8 cellular contexts compared by ENCODE assay signal in the genomic region with DNA sequence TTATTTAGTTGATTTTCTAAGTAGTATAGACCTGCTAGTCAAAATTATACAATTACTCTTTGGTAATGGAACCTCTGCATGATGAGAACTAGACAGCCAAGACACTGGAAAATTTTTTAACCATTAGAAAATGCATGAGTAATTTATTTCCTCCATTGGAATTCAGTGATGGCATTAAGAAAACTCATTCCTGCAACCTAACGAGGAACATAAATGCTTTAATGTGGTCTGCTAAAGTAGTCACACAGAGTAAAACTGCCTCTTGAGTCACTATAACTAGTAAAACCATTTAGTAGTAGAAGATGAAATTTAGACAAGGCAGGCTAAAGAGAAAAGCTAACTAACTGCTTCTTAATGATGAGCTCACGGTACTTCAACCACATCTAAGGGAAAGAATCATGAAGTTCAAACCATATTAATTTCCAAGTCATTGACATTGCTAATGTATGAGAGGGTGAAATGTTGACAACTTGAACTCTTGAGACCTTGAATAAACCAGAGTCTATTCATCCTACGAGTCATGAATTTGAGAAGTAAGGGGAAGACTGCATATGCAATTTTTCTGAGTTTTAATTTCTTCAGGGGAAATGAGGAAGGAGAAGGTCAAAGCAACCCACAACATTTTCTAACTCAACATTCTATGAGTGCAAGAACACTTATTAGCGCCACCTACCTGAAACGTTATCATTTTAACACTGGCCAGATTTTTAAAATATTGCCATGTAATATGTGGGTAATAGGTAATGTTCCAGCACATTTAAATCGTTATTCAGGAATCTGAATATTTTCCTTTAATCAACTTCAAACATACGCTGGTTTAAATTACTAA.
A peak's percentile ranks its signal among the peaks of the same experiment; 100 is the strongest.
DNase-seq lines count a peak whose midpoint lies in the region; FAIRE-seq and TF ChIP-seq lines count a peak whose summit lies in the region.

No MANE protein-coding gene starts in this region.

- TF ChIP-seq EP300 in ovary (IDR thresholded peaks at IDR 0.05), result no peak

- H3K9me3 ChIP-seq in ovary, result no peaks in the 10 kb centered on the region

- H3K36me3 ChIP-seq in ovary, result no peaks in the 10 kb centered on the region

- no peak for TF ChIP-seq POLR2A in ovary (IDR thresholded peaks at IDR 0.05)

- DNase-seq in GM04504 (ENCODE audit: low read depth), result peak; percentile 74
- peak; percentile 99 for DNase-seq in RCC 7860 (ENCODE audit: low spot score)
- DNase-seq in fibroblast of peridontal ligament (ENCODE audit: extremely low read depth), result peak; percentile 69
- DNase-seq in HEK293T (ENCODE audit: extremely low spot score), result no peak
- DNase-seq in foreskin melanocyte, result no peak
- DNase-seq in coronary artery (ENCODE audit: low spot score), result no peak
- DNase-seq in ovary, result no peak

- FAIRE-seq in RCC 7860 (lab: Jason Lieb, UNC), result peak; percentile 99

- H3K27ac ChIP-seq in 22Rv1, result no peak overlapping the region
- no peak overlapping the region for H3K27ac ChIP-seq in coronary artery
- H3K27ac ChIP-seq in ovary, result no peak overlapping the region

- TF ChIP-seq CTCF in 22Rv1 (IDR thresholded peaks at IDR 0.05), result peak; percentile 45
- no peak for TF ChIP-seq CTCF in coronary artery (IDR thresholded peaks at IDR 0.05)
- no peak for TF ChIP-seq CTCF in ovary (IDR thresholded peaks at IDR 0.05)

- H3K4me3 ChIP-seq in coronary artery (no peak overlapping the region), ovary (no peak overlapping the region)

- WGBS in ovary, 3 donors, result 80 to 84% (median 81%) methylated on average over 7 of the region's 7 CpGs

- peaks cover 9% of the 10 kb centered on the region for H3K4me1 ChIP-seq in ovary (ENCODE audit: insufficient read depth)

- intact Hi-C loops in ovary (cut with DNase I), result loop anchor here in 1 of 4 donors (10.0 kb wide), 1 partner anchor 491 kb away; no protein-coding TSS in a partner anchor

- CTCF ChIA-PET in HEK293T (lab: Yijun Ruan, JAX), result no interaction called here

- POLR2A ChIA-PET in HEK293T (lab: Yijun Ruan, JAX), result no interaction called here

- no peaks in the 10 kb centered on the region for H3K27me3 ChIP-seq in ovary

TF ChIP-seq in HEK293T, 16 proteins besides CTCF, POLR2A, EP300 and RAD21:
- no peak for TF ChIP-seq CTBP1 (IDR thresholded peaks at IDR 0.05; ENCODE audit: borderline replicate concordance)
- TF ChIP-seq ELF4 (IDR thresholded peaks at IDR 0.05), result no peak
- no peak for TF ChIP-seq FOXM1 (IDR thresholded peaks at IDR 0.05; ENCODE audit: borderline replicate concordance)
- no peak for TF ChIP-seq ARNT (IDR thresholded peaks at IDR 0.05)
- TF ChIP-seq SUZ12 (IDR thresholded peaks at IDR 0.05), result no peak
- TF ChIP-seq FOXK2 (IDR thresholded peaks at IDR 0.05), result no peak
- TF ChIP-seq TARDBP (IDR thresholded peaks at IDR 0.05), result no peak
- TF ChIP-seq BHLHE40 (IDR thresholded peaks at IDR 0.05; ENCODE audit: borderline replicate concordance), result no peak
- no peak for TF ChIP-seq ZNF384 (IDR thresholded peaks at IDR 0.05)
- no peak for TF ChIP-seq FOXA1 (IDR thresholded peaks at IDR 0.05)
- TF ChIP-seq SP1 (IDR thresholded peaks at IDR 0.05), result no peak
- TF ChIP-seq, protein P1, sequence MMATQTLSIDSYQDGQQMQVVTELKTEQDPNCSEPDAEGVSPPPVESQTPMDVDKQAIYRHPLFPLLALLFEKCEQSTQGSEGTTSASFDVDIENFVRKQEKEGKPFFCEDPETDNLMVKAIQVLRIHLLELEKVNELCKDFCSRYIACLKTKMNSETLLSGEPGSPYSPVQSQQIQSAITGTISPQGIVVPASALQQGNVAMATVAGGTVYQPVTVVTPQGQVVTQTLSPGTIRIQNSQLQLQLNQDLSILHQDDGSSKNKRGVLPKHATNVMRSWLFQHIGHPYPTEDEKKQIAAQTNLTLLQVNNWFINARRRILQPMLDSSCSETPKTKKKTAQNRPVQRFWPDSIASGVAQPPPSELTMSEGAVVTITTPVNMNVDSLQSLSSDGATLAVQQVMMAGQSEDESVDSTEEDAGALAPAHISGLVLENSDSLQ (IDR thresholded peaks at IDR 0.05), result no peak
- no peak for TF ChIP-seq L3MBTL2 (conservative IDR thresholded peaks at IDR 0.05)
- no peak for TF ChIP-seq LEF1 (IDR thresholded peaks at IDR 0.05; ENCODE audit: borderline replicate concordance)
- no peak for TF ChIP-seq HDGF (IDR thresholded peaks at IDR 0.05; ENCODE audit: borderline replicate concordance)

Comparison
In these comparisons a context has a peak if more than half of its experiments do, and no peak if none do; other contexts are left out.
1. DNase-seq: peak in GM04504 (single experiment), RCC 7860 (single experiment) and fibroblast of peridontal ligament (single experiment); none in HEK293T (single experiment), foreskin melanocyte (single experiment), coronary artery (single experiment) and ovary (0 of 5).